In the genomic region with DNA sequence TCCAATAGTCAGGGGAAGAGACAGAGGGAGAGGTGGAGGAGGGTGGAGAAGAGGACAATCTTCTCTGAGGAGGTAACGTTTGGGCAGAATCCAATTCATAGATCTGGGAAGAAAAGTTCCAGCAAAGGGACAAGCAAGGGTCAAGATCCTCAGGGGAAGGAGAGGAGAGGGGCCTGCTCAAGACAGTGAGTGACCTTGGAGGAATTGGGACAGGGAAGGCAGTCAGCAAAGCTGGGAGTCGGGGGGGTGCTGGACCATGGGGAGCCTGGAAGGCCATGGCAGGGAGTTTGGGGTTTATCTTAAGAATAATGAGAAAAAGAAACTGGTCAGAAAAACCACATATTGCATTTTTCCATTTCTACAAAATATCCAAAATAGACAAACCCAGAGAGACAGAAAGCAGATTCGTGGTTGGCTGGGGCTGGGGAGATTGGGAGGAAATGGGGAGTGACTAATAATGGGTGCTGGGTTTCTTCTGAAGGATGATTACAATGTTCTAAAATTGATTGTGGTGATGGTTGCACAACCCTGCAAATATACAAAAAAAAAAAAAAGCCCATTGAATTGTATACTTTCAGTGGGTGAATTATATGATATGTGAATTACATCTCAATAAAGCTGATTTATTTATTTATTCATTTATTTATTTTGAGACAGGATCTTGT, we compare ENCODE assay signal across 15 cellular contexts. TPM values are rescaled to one million over a fixed set of nuclear protein-coding genes. Genes with fewer than 3 reads are reported as not detected.
DNase-seq lines count a peak whose midpoint lies in the region; ATAC-seq and TF ChIP-seq lines count a peak whose summit lies in the region.
"Had no signal": no experiment of that assay in that cellular context is flagged by ENCODE, and none has a peak within 500 bp of the region (broad histone marks: within the 10 kb centered on the region; RNA-seq: fewer than 3 reads in every experiment).

No MANE protein-coding gene starts in this region.

- no peaks in the 10 kb centered on the region for H3K27me3 Mint-ChIP-seq in activated naive CD8-positive, alpha-beta T cell treated with anti-CD3 and anti-CD28 coated beads, Interleukin-2, amount 50 U/mL, for 24 hours
- H3K27me3 Mint-ChIP-seq in naive B cell, result no peaks in the 10 kb centered on the region
- H3K27me3 Mint-ChIP-seq: IgD-negative memory B cell had no signal

- H4K5ac ChIP-seq in IMR-90 (ENCODE audit: low read depth, low read length), result peak overlapping the region; percentile 4; the same call in 1 of the 2 replicates

- H3K27ac ChIP-seq in IMR-90 (ENCODE audit: insufficient read depth, low read length), result peak overlapping the region; percentile 13; the same call in 1 of the 2 replicates
- H3K27ac ChIP-seq: 22Rv1, SJSA1 had no signal

- peak; percentile 68 for DNase-seq in NK-92 treated with Interleukin-12 subunit alpha and Interleukin-12 subunit beta, amount 100 ng/mL, for 24 hours (lab: John Stamatoyannopoulos, UW)
- no peak for DNase-seq in NK-92 (lab: John Stamatoyannopoulos, UW; ENCODE audit: unreplicated experiment)
- peak; percentile 76 for DNase-seq in IMR-90
- no peak for DNase-seq in activated naive CD8-positive, alpha-beta T cell treated with anti-CD3 and anti-CD28 coated beads, Interleukin-2, amount 50 U/mL, for 24 hours
- DNase-seq in naive B cell, result no peak
- no peak for DNase-seq in HK-2 (ENCODE audit: unreplicated experiment)
- DNase-seq in NAMALWA (ENCODE audit: low spot score), result no peak
- no peak for DNase-seq in H7
- DNase-seq: activated CD4-positive, alpha-beta T cell treated with anti-CD3 and anti-CD28 coated beads, Interleukin-2, amount 50 U/mL, for 4 hours; DMS53; NCI-H345; small intestine had no signal

- peak overlapping the region; percentile 8; the same call in 1 of the 2 replicates for H3K18ac ChIP-seq in IMR-90 (ENCODE audit: low read depth, low read length)

- dilution Hi-C loops in IMR-90 (cut with HindIII; ENCODE audit: low sequenced_read_pairs, unreplicated experiment), result no loop called here

- H4K20me1 ChIP-seq in IMR-90 (ENCODE audit: insufficient read depth, low read length), result no peaks in the 10 kb centered on the region

- no peaks in the 10 kb centered on the region for H3K36me3 ChIP-seq in IMR-90 (ENCODE audit: control insufficient read depth, insufficient read depth, low read length)
- no peaks in the 10 kb centered on the region for H3K36me3 ChIP-seq in H7 (replicated peaks; ENCODE audit: control insufficient read depth, insufficient read depth, low read length)
- H3K36me3 ChIP-seq: SJSA1 had no signal

- H3K27ac Mint-ChIP-seq in activated naive CD8-positive, alpha-beta T cell treated with anti-CD3 and anti-CD28 coated beads, Interleukin-2, amount 50 U/mL, for 24 hours, result peak overlapping the region; percentile 7
- peak overlapping the region in 4 of 6 donors; percentile 10 to 89 (median 68) for H3K27ac Mint-ChIP-seq in naive B cell

- H3K4me1 Mint-ChIP-seq in activated naive CD8-positive, alpha-beta T cell treated with anti-CD3 and anti-CD28 coated beads, Interleukin-2, amount 50 U/mL, for 24 hours, result peaks cover 50% of the 10 kb centered on the region
- peaks cover 31 to 41% (median 35%) of the 10 kb centered on the region in 3 donors for H3K4me1 Mint-ChIP-seq in naive B cell

- H3K9me3 ChIP-seq in IMR-90 (ENCODE audit: control insufficient read depth, insufficient read depth, low read length), result no peaks in the 10 kb centered on the region
- H3K9me3 ChIP-seq: SJSA1 had no signal

- WGBS in IMR-90 (ENCODE audit: extremely low coverage in 2 of 2, insufficient read length in 1 of 2), 2 experiments, result no CpG with 5 or more reads among the region's 3 CpGs

- H3K4me2 ChIP-seq in IMR-90 (ENCODE audit: low read depth, low read length), result peak overlapping the region; percentile 0; the same call in 1 of the 2 replicates

- H3K9me1 ChIP-seq in IMR-90 (ENCODE audit: insufficient read depth, low read length), result peaks cover 47% of the 10 kb centered on the region

- H3K4me3 ChIP-seq in IMR-90 (ENCODE audit: insufficient read depth, low read depth, low read length) (no peak overlapping the region), H7 (ENCODE audit: insufficient read depth, low read depth, low read length) (no peak overlapping the region)
- H3K4me3 ChIP-seq: SJSA1 had no signal

- peak overlapping the region; percentile 83; the same call in 1 of the 2 replicates for H4K91ac ChIP-seq in IMR-90 (ENCODE audit: insufficient read depth, low read depth, low read length)

- no TSS peak for BruUV-seq in IMR-90 (replicated peaks; lab: Mats Ljungman, UMichigan)

- H2AK5ac ChIP-seq in IMR-90 (ENCODE audit: low read depth, low read length), result peak overlapping the region; percentile 47

- peak overlapping the region; percentile 86 for H2BK20ac ChIP-seq in IMR-90 (ENCODE audit: low read depth, low read length)

- peak overlapping the region; percentile 89 for H3K4ac ChIP-seq in IMR-90 (ENCODE audit: low read depth, low read length)

- H3K4me3 Mint-ChIP-seq in activated naive CD8-positive, alpha-beta T cell treated with anti-CD3 and anti-CD28 coated beads, Interleukin-2, amount 50 U/mL, for 24 hours, result no peak overlapping the region
- H3K4me3 Mint-ChIP-seq in naive B cell, result no peak overlapping the region
- H3K4me3 Mint-ChIP-seq: IgD-negative memory B cell had no signal

- CTCF ChIA-PET in IMR-90 (lab: Yijun Ruan, JAX), result interaction anchor here (2.0 kb wide), 1 partner anchor 46 kb away, joined by 4 read pairs; no protein-coding TSS in a partner anchor

- peak overlapping the region in 1 of 2 experiments; percentile 86; a peak in 1 of 4 replicates for H4K8ac ChIP-seq in IMR-90 (ENCODE audit: low read depth in 2 of 2, low read length in 2 of 2)

- H2BK15ac ChIP-seq in IMR-90 (ENCODE audit: low read depth, low read length), result peak overlapping the region; percentile 48; the same call in 1 of the 3 replicates

- peak overlapping the region; percentile 73; the same call in 1 of the 2 replicates for H3K23ac ChIP-seq in IMR-90 (ENCODE audit: low read depth, low read length)

- H3K14ac ChIP-seq in IMR-90 (replicated peaks; ENCODE audit: low read depth, low read length), result peak overlapping the region; percentile 92

- H3K56ac ChIP-seq in IMR-90 (ENCODE audit: extremely low read depth, insufficient read depth, low read length), result no peak overlapping the region

- TF ChIP-seq RAD21 in IMR-90 (IDR thresholded peaks at IDR 0.05; ENCODE audit: low read length), result no peak

- H3K9me3 Mint-ChIP-seq in activated naive CD8-positive, alpha-beta T cell treated with anti-CD3 and anti-CD28 coated beads, Interleukin-2, amount 50 U/mL, for 24 hours, result no peaks in the 10 kb centered on the region
- no peaks in the 10 kb centered on the region for H3K9me3 Mint-ChIP-seq in naive B cell
- H3K9me3 Mint-ChIP-seq: IgD-negative memory B cell had no signal

- H2BK5ac ChIP-seq in IMR-90 (ENCODE audit: low read depth, low read length, poor library complexity, severe bottlenecking), result no peak overlapping the region

- ATAC-seq in IMR-90 (ENCODE audit: low read depth), result peak; percentile 56
- no peak for ATAC-seq in activated naive CD8-positive, alpha-beta T cell treated with anti-CD3 and anti-CD28 coated beads, Interleukin-2, amount 50 U/mL, for 24 hours
- no peak for ATAC-seq in naive B cell (ENCODE audit: low read depth in 2 of 2)

- peak overlapping the region; percentile 81 for H2AFZ ChIP-seq in IMR-90 (replicated peaks; ENCODE audit: low read length, poor library complexity)

- no peak overlapping the region for H2AK9ac ChIP-seq in IMR-90 (replicated peaks; ENCODE audit: low read depth, low read length, poor library complexity)

- H3K79me1 ChIP-seq in IMR-90 (ENCODE audit: low read depth in 1 of 2, low read length in 2 of 2), result peaks cover 0 to 16% of the 10 kb centered on the region in 2 experiments; a peak in 1 of 4 replicates

- POLR2A ChIA-PET in IMR-90 (lab: Charles Lee; ENCODE audit: unreplicated experiment), result interaction anchor here (0.8 kb wide), 1 partner anchor 39 kb away, joined by 3 read pairs; no protein-coding TSS in a partner anchor

- peaks cover 31% of the 10 kb centered on the region for H3K4me1 ChIP-seq in IMR-90 (ENCODE audit: control insufficient read depth, insufficient read depth, low read length)

- peaks cover 2% of the 10 kb centered on the region for H3K36me3 Mint-ChIP-seq in activated naive CD8-positive, alpha-beta T cell treated with anti-CD3 and anti-CD28 coated beads, Interleukin-2, amount 50 U/mL, for 24 hours (ENCODE audit: low read depth)
- peaks cover 4 to 10% of the 10 kb centered on the region in 2 donors for H3K36me3 Mint-ChIP-seq in naive B cell
- H3K36me3 Mint-ChIP-seq: IgD-negative memory B cell had no signal

- H3K9ac ChIP-seq in IMR-90 (ENCODE audit: low read depth, low read length), result no peak overlapping the region

- TF ChIP-seq POLR2A in IMR-90 (IDR thresholded peaks at IDR 0.05; ENCODE audit: low read depth, low read length), result no peak

- H3K27me3 ChIP-seq in IMR-90 (ENCODE audit: control insufficient read depth, insufficient read depth, low read length) (no peaks in the 10 kb centered on the region), H7 (ENCODE audit: control insufficient read depth, insufficient read depth, low read length) (no peaks in the 10 kb centered on the region)
- H3K27me3 ChIP-seq: SJSA1 had no signal

- peak overlapping the region; percentile 88 for H2BK120ac ChIP-seq in IMR-90 (ENCODE audit: low read depth, low read length)

- intact Hi-C loops in IMR-90 (cut with micrococcal nuclease), result no loop called here

- no peak for TF ChIP-seq CTCF in IMR-90 (conservative IDR thresholded peaks at IDR 0.05; ENCODE audit: low read depth, low read length)

- in situ Hi-C loops in IMR-90 (cut with MboI; ENCODE audit: low sequenced_read_pairs), result no loop called here

TF ChIP-seq in IMR-90, 13 proteins besides CTCF, POLR2A, EP300 and RAD21 (continues in another document):
- TF ChIP-seq FOS (IDR thresholded peaks at IDR 0.05; ENCODE audit: low read depth, low read length), result peak; percentile 7; the same call in 1 of the 2 replicates
- TF ChIP-seq BHLHE40 (IDR thresholded peaks at IDR 0.05; ENCODE audit: low read depth, low read length), result no peak

RNA-seq across cellular contexts. Expression of a gene that starts 19.6 kb away (rescaled TPM):
- total RNA-seq in IMR-90 (2012; rRNA removed), result 106 and 205 TPM in 2 replicates
- 295 and 296 TPM in 2 replicates for polyA plus RNA-seq in IMR-90 (2012; rRNA removed)
- 198 and 487 TPM in 2 replicates for polyA plus RNA-seq in IMR-90 (2012; cell fraction: cytosol; rRNA removed)
- 41.4 and 203 TPM in 2 replicates for polyA plus RNA-seq in IMR-90 (2012; cell fraction: nucleus; rRNA removed; ENCODE audit: low replicate concordance)
- 1,000 to 10,000 TPM in 1 of 6 donors, 100 to 1,000 TPM in 5; 640 to 1,092 (median 833) TPM for polyA plus RNA-seq in naive B cell (ENCODE audit: low read depth in 6 of 6)
- total RNA-seq in H7 (2014; rRNA removed; shearing (Covaris generic)), result 148 and 156 TPM in 2 replicates

RNA-seq across cellular contexts. Expression of a gene that starts 50.1 kb away (rescaled TPM):
- total RNA-seq in IMR-90 (2012; rRNA removed), result 1.7 and 2.9 TPM in 2 replicates
- 2.4 and 2.8 TPM in 2 replicates for polyA plus RNA-seq in IMR-90 (2012; rRNA removed)
- 0.80 and 1.8 TPM in 2 replicates for polyA plus RNA-seq in IMR-90 (2012; cell fraction: cytosol; rRNA removed)
- 6.6 and 11.7 TPM in 2 replicates for polyA plus RNA-seq in IMR-90 (2012; cell fraction: nucleus; rRNA removed; ENCODE audit: low replicate concordance)
- polyA plus RNA-seq in naive B cell (ENCODE audit: low read depth in 6 of 6), result 1 to 10 TPM in 5 of 6 donors, under 1 TPM in 1; 0.66 to 7.7 (median 5.5) TPM
- total RNA-seq in H7 (2014; rRNA removed; shearing (Covaris generic)), result 11.9 and 12.4 TPM in 2 replicates

Comparison
In these comparisons a context has a peak if more than half of its experiments do, and no peak if none do; other contexts are left out.
1. DNase-seq: peak in NK-92 treated with Interleukin-12 subunit alpha and Interleukin-12 subunit beta, amount 100 ng/mL, for 24 hours (single experiment) and IMR-90 (single experiment); none in NK-92 (single experiment), activated naive CD8-positive, alpha-beta T cell treated with anti-CD3 and anti-CD28 coated beads, Interleukin-2, amount 50 U/mL, for 24 hours (single experiment), naive B cell (single experiment), HK-2 (single experiment), NAMALWA (single experiment) and H7 (single experiment).